22 cellular contexts compared by ENCODE assay signal in the genomic region with DNA sequence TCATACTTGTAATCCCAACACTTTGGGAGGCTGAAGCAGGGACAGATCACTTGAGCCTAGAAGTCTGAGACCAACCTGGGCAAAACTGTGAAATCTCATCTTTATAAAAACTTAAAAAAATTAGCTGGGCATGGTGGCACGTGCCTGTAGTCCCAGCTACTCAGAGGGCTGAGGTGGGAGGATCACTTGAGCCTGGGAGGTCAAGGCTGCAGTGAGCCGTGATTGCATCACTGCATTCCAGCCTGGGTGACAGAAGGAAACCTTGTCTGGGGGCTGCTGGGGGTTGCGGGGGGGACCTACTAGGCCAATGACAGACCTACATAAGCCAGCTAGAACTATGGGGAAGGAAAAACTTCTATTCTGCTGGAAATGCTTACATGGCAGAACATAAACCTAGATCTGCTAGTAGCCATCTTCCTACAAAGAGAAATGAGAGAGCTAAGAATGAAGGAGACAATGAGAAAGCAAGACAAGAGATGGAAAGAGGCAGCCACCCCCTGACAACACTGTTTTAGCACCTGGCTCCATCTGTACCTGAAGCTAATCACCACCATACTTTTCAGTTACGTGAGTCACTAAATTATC.
"Had no signal": no experiment of that assay in that cellular context is flagged by ENCODE, and none has a peak within 500 bp of the region (broad histone marks: within the 10 kb centered on the region; RNA-seq: fewer than 3 reads in every experiment).

No MANE protein-coding gene starts in this region.

- H3K27me3 ChIP-seq: body of pancreas, upper lobe of left lung had no signal

- DNase-seq: activated CD4-positive, alpha-beta T cell treated with anti-CD3 and anti-CD28 coated beads for 36 hours; activated CD8-positive, alpha-beta T cell treated with anti-CD3 and anti-CD28 coated beads for 36 hours; activated naive CD4-positive, alpha-beta T cell; activated naive CD8-positive, alpha-beta T cell treated with anti-CD3 and anti-CD28 coated beads for 36 hours; activated T-cell treated with anti-CD3 and anti-CD28 coated beads, Interleukin-2, amount 50 U/mL, for 1 hour; amygdala; body of pancreas; effector memory CD8-positive, alpha-beta T cell; foreskin fibroblast; hippocampal formation; islet precursor cell; midbrain; nephron progenitor cell; occipital lobe; right cardiac atrium; T-helper 2 cell; upper lobe of left lung had no signal

- H3K27ac Mint-ChIP-seq: activated CD4-positive, alpha-beta T cell treated with anti-CD3 and anti-CD28 coated beads for 36 hours; activated CD8-positive, alpha-beta T cell treated with anti-CD3 and anti-CD28 coated beads for 36 hours; activated naive CD8-positive, alpha-beta T cell treated with anti-CD3 and anti-CD28 coated beads for 36 hours; activated T-helper 17 cell treated with anti-CD3 and anti-CD28 coated beads, Interleukin-2, amount 50 U/mL, for 72 hours; effector memory CD8-positive, alpha-beta T cell had no signal

- H3K27me3 Mint-ChIP-seq: activated CD4-positive, alpha-beta T cell treated with anti-CD3 and anti-CD28 coated beads for 36 hours; activated CD8-positive, alpha-beta T cell treated with anti-CD3 and anti-CD28 coated beads for 36 hours; activated naive CD8-positive, alpha-beta T cell treated with anti-CD3 and anti-CD28 coated beads for 36 hours; activated T-helper 17 cell treated with anti-CD3 and anti-CD28 coated beads, Interleukin-2, amount 50 U/mL, for 72 hours; effector memory CD8-positive, alpha-beta T cell had no signal

- H3K4me3 ChIP-seq: body of pancreas, prostate gland, skin epidermis, thoracic aorta, upper lobe of left lung had no signal

- H3K9me3 ChIP-seq: body of pancreas, prostate gland, thoracic aorta, upper lobe of left lung had no signal

- H3K9me3 Mint-ChIP-seq: activated naive CD8-positive, alpha-beta T cell treated with anti-CD3 and anti-CD28 coated beads for 36 hours; activated T-helper 17 cell treated with anti-CD3 and anti-CD28 coated beads, Interleukin-2, amount 50 U/mL, for 72 hours; effector memory CD8-positive, alpha-beta T cell had no signal

- H3K4me1 Mint-ChIP-seq: activated naive CD8-positive, alpha-beta T cell treated with anti-CD3 and anti-CD28 coated beads for 36 hours; activated T-helper 17 cell treated with anti-CD3 and anti-CD28 coated beads, Interleukin-2, amount 50 U/mL, for 72 hours had no signal

- ATAC-seq: activated CD4-positive, alpha-beta T cell treated with anti-CD3 and anti-CD28 coated beads for 36 hours; activated CD8-positive, alpha-beta T cell treated with anti-CD3 and anti-CD28 coated beads for 36 hours; activated T-helper 17 cell treated with anti-CD3 and anti-CD28 coated beads, Interleukin-2, amount 50 U/mL, for 72 hours; body of pancreas; effector memory CD8-positive, alpha-beta T cell; left lobe of liver; right cardiac atrium had no signal

- H3K4me1 ChIP-seq: prostate gland had no signal

- H3K27ac ChIP-seq: body of pancreas, prostate gland, skin epidermis, thoracic aorta, upper lobe of left lung had no signal

- H3K4me3 Mint-ChIP-seq: activated CD4-positive, alpha-beta T cell treated with anti-CD3 and anti-CD28 coated beads for 36 hours; activated CD8-positive, alpha-beta T cell treated with anti-CD3 and anti-CD28 coated beads for 36 hours; activated naive CD8-positive, alpha-beta T cell treated with anti-CD3 and anti-CD28 coated beads for 36 hours; activated T-helper 17 cell treated with anti-CD3 and anti-CD28 coated beads, Interleukin-2, amount 50 U/mL, for 72 hours; effector memory CD8-positive, alpha-beta T cell; nephron progenitor cell had no signal

- H3K36me3 ChIP-seq: prostate gland, thoracic aorta, upper lobe of left lung had no signal
